In genomic region chr12:50120953-50121352, GRCh38 we compare ENCODE assay signal across 15 cellular contexts. TPM values are rescaled to one million over a fixed set of nuclear protein-coding genes. Genes with fewer than 3 reads are reported as not detected.
DNase-seq lines count a peak whose midpoint lies in the region; ATAC-seq and TF ChIP-seq lines count a peak whose summit lies in the region.
"Had no signal": no experiment of that assay in that cellular context is flagged by ENCODE, and none has a peak within 500 bp of the region (broad histone marks: within the 10 kb centered on the region; RNA-seq: fewer than 3 reads in every experiment).

No MANE protein-coding gene starts in this region.

- H3K9me3 Mint-ChIP-seq in activated naive CD8-positive, alpha-beta T cell (ENCODE audit: low read depth) = no peaks in the 10 kb centered on the region
- H3K9me3 Mint-ChIP-seq in activated naive CD8-positive, alpha-beta T cell treated with anti-CD3 and anti-CD28 coated beads for 36 hours = peaks cover 1% of the 10 kb centered on the region
- H3K9me3 Mint-ChIP-seq in stimulated activated effector memory CD8-positive, alpha-beta T cell treated with anti-CD3 and anti-CD28 coated beads, Interleukin-12 subunit alpha, Interleukin-12 subunit beta, amount 100 ng/mL, for 72 hours = no peaks in the 10 kb centered on the region
- H3K9me3 Mint-ChIP-seq: CD4-positive, alpha-beta memory T cell; GM23338 had no signal

- H3K36me3 ChIP-seq in WERI-Rb-1 = peaks cover 18% of the 10 kb centered on the region

- H3K9me3 ChIP-seq in WERI-Rb-1 (ENCODE audit: severe bottlenecking) = no peaks in the 10 kb centered on the region

- no peak for TF ChIP-seq CTCF in WERI-Rb-1 (IDR thresholded peaks at IDR 0.05; ENCODE audit: low read depth, low read length)

- intact Hi-C loops in left colon (cut with DNase I, micrococcal nuclease) = no loop called here

- peak overlapping the region; percentile 12 for H3K27ac Mint-ChIP-seq in activated naive CD8-positive, alpha-beta T cell
- no peak overlapping the region for H3K27ac Mint-ChIP-seq in activated naive CD8-positive, alpha-beta T cell treated with anti-CD3 and anti-CD28 coated beads for 36 hours
- peak overlapping the region; percentile 12 for H3K27ac Mint-ChIP-seq in stimulated activated effector memory CD8-positive, alpha-beta T cell treated with anti-CD3 and anti-CD28 coated beads, Interleukin-12 subunit alpha, Interleukin-12 subunit beta, amount 100 ng/mL, for 72 hours
- H3K27ac Mint-ChIP-seq: B cell, GM23338 had no signal

- ATAC-seq in left colon = peak; percentile 68
- ATAC-seq in stimulated activated effector memory CD8-positive, alpha-beta T cell treated with anti-CD3 and anti-CD28 coated beads, Interleukin-12 subunit alpha, Interleukin-12 subunit beta, amount 100 ng/mL, for 72 hours = no peak
- ATAC-seq: GM12878, GM23338 had no signal

- DNase-seq in activated naive CD8-positive, alpha-beta T cell treated with anti-CD3 and anti-CD28 coated beads for 36 hours = no peak
- DNase-seq in WERI-Rb-1 (peak; percentile 12), left colon (peak in 1 of 2 donors; percentile 41), kidney tubule cell (ENCODE audit: low spot score) (no peak)
- DNase-seq in stimulated activated effector memory CD8-positive, alpha-beta T cell treated with anti-CD3 and anti-CD28 coated beads, Interleukin-12 subunit alpha, Interleukin-12 subunit beta, amount 100 ng/mL, for 72 hours (ENCODE audit: low spot score in 2 of 2) = no peak
- DNase-seq in activated CD4-positive, CD25-positive, alpha-beta regulatory T cell treated with anti-CD3 and anti-CD28 coated beads, Interleukin-2, amount 50 U/mL, for 72 hours = no peak
- DNase-seq: C1 segment of cervical spinal cord; CD4-positive, alpha-beta memory T cell; DMS79; H7 had no signal

- H3K27me3 ChIP-seq in WERI-Rb-1 (ENCODE audit: insufficient read depth, low read depth, severe bottlenecking) = no peaks in the 10 kb centered on the region

- H3K27ac ChIP-seq in WERI-Rb-1 = peak overlapping the region; percentile 2

- no peaks in the 10 kb centered on the region for H3K27me3 Mint-ChIP-seq in activated naive CD8-positive, alpha-beta T cell
- no peaks in the 10 kb centered on the region for H3K27me3 Mint-ChIP-seq in activated naive CD8-positive, alpha-beta T cell treated with anti-CD3 and anti-CD28 coated beads for 36 hours
- H3K27me3 Mint-ChIP-seq: B cell; CD4-positive, alpha-beta memory T cell had no signal

- H3K4me1 Mint-ChIP-seq in activated naive CD8-positive, alpha-beta T cell (ENCODE audit: low read depth) = peaks cover 47% of the 10 kb centered on the region
- H3K4me1 Mint-ChIP-seq in activated naive CD8-positive, alpha-beta T cell treated with anti-CD3 and anti-CD28 coated beads for 36 hours = peaks cover 32% of the 10 kb centered on the region
- peaks cover 44% of the 10 kb centered on the region for H3K4me1 Mint-ChIP-seq in stimulated activated effector memory CD8-positive, alpha-beta T cell treated with anti-CD3 and anti-CD28 coated beads, Interleukin-12 subunit alpha, Interleukin-12 subunit beta, amount 100 ng/mL, for 72 hours
- H3K4me1 Mint-ChIP-seq: GM23338 had no signal

- H3K4me3 Mint-ChIP-seq in activated naive CD8-positive, alpha-beta T cell = no peak overlapping the region
- H3K4me3 Mint-ChIP-seq in activated naive CD8-positive, alpha-beta T cell treated with anti-CD3 and anti-CD28 coated beads for 36 hours = no peak overlapping the region
- no peak overlapping the region for H3K4me3 Mint-ChIP-seq in stimulated activated effector memory CD8-positive, alpha-beta T cell treated with anti-CD3 and anti-CD28 coated beads, Interleukin-12 subunit alpha, Interleukin-12 subunit beta, amount 100 ng/mL, for 72 hours
- H3K4me3 Mint-ChIP-seq: B cell; CD4-positive, alpha-beta memory T cell; GM23338 had no signal

- no peak overlapping the region for H3K4me3 ChIP-seq in WERI-Rb-1 (ENCODE audit: low read depth, low read length)
- H3K4me3 ChIP-seq: GM12878, GM23338 had no signal

- H3K36me3 Mint-ChIP-seq in activated naive CD8-positive, alpha-beta T cell = peaks cover 3% of the 10 kb centered on the region
- H3K36me3 Mint-ChIP-seq in activated naive CD8-positive, alpha-beta T cell treated with anti-CD3 and anti-CD28 coated beads for 36 hours = peaks cover 15% of the 10 kb centered on the region
- peaks cover 90% of the 10 kb centered on the region for H3K36me3 Mint-ChIP-seq in stimulated activated effector memory CD8-positive, alpha-beta T cell treated with anti-CD3 and anti-CD28 coated beads, Interleukin-12 subunit alpha, Interleukin-12 subunit beta, amount 100 ng/mL, for 72 hours

RNA-seq across cellular contexts. Expression of gene COX14, which starts 8.9 kb away (rescaled TPM):
- total RNA-seq in activated naive CD8-positive, alpha-beta T cell treated with anti-CD3 and anti-CD28 coated beads for 36 hours = 10 to 100 TPM; 48.3 to 49.2 TPM
- total RNA-seq in left colon = 10 to 100 TPM; 90.1 to 91.3 TPM

RNA-seq across cellular contexts. Expression of gene GPD1, which starts 17.1 kb away (rescaled TPM):
- total RNA-seq in activated naive CD8-positive, alpha-beta T cell treated with anti-CD3 and anti-CD28 coated beads for 36 hours = under 1 TPM; 0.39 to 0.86 TPM
- 1 to 10 TPM; 1.8 to 4.3 TPM for total RNA-seq in left colon
- total RNA-seq: G401, H7 had no signal

RNA-seq across cellular contexts. Expression of gene SMARCD1, which starts 35.8 kb away (rescaled TPM):
- 10 to 100 TPM; 65.8 to 74.8 TPM for total RNA-seq in activated naive CD8-positive, alpha-beta T cell treated with anti-CD3 and anti-CD28 coated beads for 36 hours
- total RNA-seq in left colon = 10 to 100 TPM; 35.5 to 41.8 TPM

RNA-seq across cellular contexts. Expression of gene CERS5, which starts 46.2 kb away (rescaled TPM):
- 10 to 100 TPM; 36.4 to 41.3 TPM for total RNA-seq in activated naive CD8-positive, alpha-beta T cell treated with anti-CD3 and anti-CD28 coated beads for 36 hours
- total RNA-seq in left colon = 10 to 100 TPM; 19.7 to 24.8 TPM
